Comparison of ENCODE assay signal across 8 cellular contexts in genomic region chr19:10870955-10871603, GRCh38. TPM values are rescaled to one million over a fixed set of nuclear protein-coding genes. Genes with fewer than 3 reads are reported as not detected.
DNase-seq lines count a peak whose midpoint lies in the region; ATAC-seq and TF ChIP-seq lines count a peak whose summit lies in the region.

CARM1 (plus strand) TSS chr19:10871553; CDS start chr19:10871703, 150 bp downstream.

- intact Hi-C loops in activated CD4-positive, alpha-beta T cell treated with anti-CD3 and anti-CD28 coated beads for 36 hours (cut with DNase I, micrococcal nuclease), result loop anchor here (1.0 to 10.0 kb wide), 18 partner anchors 35 to 766 kb away; partner anchors contain the start of genes ILF3 (in 2 of the 2), TIMM29 (in 2 of the 2), TMED1 (in 2 of the 2) and YIPF2 (in 2 of the 2)

- peak; percentile 54 for ATAC-seq in HG03457 (IDR thresholded peaks at IDR 0.05; ENCODE audit: unreplicated experiment)
- peak; percentile 88 for ATAC-seq in activated CD4-positive, alpha-beta T cell treated with anti-CD3 and anti-CD28 coated beads for 36 hours

- H3K36me3 Mint-ChIP-seq in activated CD4-positive, alpha-beta T cell treated with anti-CD3 and anti-CD28 coated beads for 36 hours (ENCODE audit: low read depth), result peaks cover 8% of the 10 kb centered on the region
- no peaks in the 10 kb centered on the region for H3K36me3 Mint-ChIP-seq in chondrocyte (ENCODE audit: low read depth)

- H3K9me3 Mint-ChIP-seq in activated CD4-positive, alpha-beta T cell treated with anti-CD3 and anti-CD28 coated beads for 36 hours (ENCODE audit: low read depth), result no peaks in the 10 kb centered on the region
- H3K9me3 Mint-ChIP-seq in chondrocyte (ENCODE audit: low read depth), result no peaks in the 10 kb centered on the region

- CTCF ChIA-PET in BJ (lab: Yijun Ruan, JAX), result interaction anchor here (0.6 to 1.6 kb wide), 15 partner anchors 8 to 299 kb away, joined by 3 to 16 read pairs (median 4); no protein-coding TSS in a partner anchor
- CTCF ChIA-PET in activated CD4-positive, alpha-beta T cell treated with anti-CD3 and anti-CD28 coated beads for 36 hours (lab: Charles Lee), result interaction anchor here (0.6 to 8.8 kb wide), 7 partner anchors 8 to 175 kb away, joined by 3 to 70 read pairs (median 5); partner anchors contain the start of genes DNM2 and TMED1

- peak; percentile 49 for TF ChIP-seq CTCF in BJ (IDR thresholded peaks at IDR 0.05; ENCODE audit: insufficient read depth, low read depth, low read length)
- TF ChIP-seq CTCF in chondrocyte (IDR thresholded peaks at IDR 0.05), result peak; percentile 77

- H3K4me3 Mint-ChIP-seq in activated CD4-positive, alpha-beta T cell treated with anti-CD3 and anti-CD28 coated beads for 36 hours, result peak within 1 kb of the TSS; percentile 80
- peak within 1 kb of the TSS; percentile 86 for H3K4me3 Mint-ChIP-seq in chondrocyte (ENCODE audit: unreplicated experiment)

- H3K27me3 Mint-ChIP-seq in activated CD4-positive, alpha-beta T cell treated with anti-CD3 and anti-CD28 coated beads for 36 hours, result no peaks in the 10 kb centered on the region
- H3K27me3 Mint-ChIP-seq in chondrocyte (ENCODE audit: low read depth), result no peaks in the 10 kb centered on the region

- peak within 1 kb of the TSS; percentile 96 for H3K4me3 ChIP-seq in BJ (ENCODE audit: low read depth, low read length)

- H3K36me3 ChIP-seq in BJ (ENCODE audit: control insufficient read depth, insufficient read depth, low read length), result no peaks in the 10 kb centered on the region

- DNase-seq in BJ (ENCODE audit: low read depth) (peak; percentile 85), GM19240 (ENCODE audit: insufficient read length, low spot score) (peak; percentile 93), NCI-H524 (lab: John Stamatoyannopoulos, UW) (peak; percentile 97 to 99), chondrocyte (ENCODE audit: low spot score) (peak; percentile 99), kidney tubule cell (ENCODE audit: low spot score) (peak; percentile 98)
- DNase-seq in activated CD4-positive, alpha-beta T cell treated with anti-CD3 and anti-CD28 coated beads for 36 hours, result peak; percentile 100
- DNase-seq in stimulated activated CD4-positive, alpha-beta T cell treated with anti-CD3 and anti-CD28 coated beads, Interleukin-1b, Interleukin-23, amount 100 ng/mL, for 1 hour (ENCODE audit: low read depth in 2 of 2), result peak; percentile 99 to 100

- H3K27ac Mint-ChIP-seq in activated CD4-positive, alpha-beta T cell treated with anti-CD3 and anti-CD28 coated beads for 36 hours, result peak within 1 kb of the TSS; percentile 97
- peak within 1 kb of the TSS; percentile 94 for H3K27ac Mint-ChIP-seq in chondrocyte (ENCODE audit: unreplicated experiment)

- H3K4me1 Mint-ChIP-seq in activated CD4-positive, alpha-beta T cell treated with anti-CD3 and anti-CD28 coated beads for 36 hours, result peaks cover 28% of the 10 kb centered on the region
- H3K4me1 Mint-ChIP-seq in chondrocyte (ENCODE audit: low read depth), result peaks cover 23% of the 10 kb centered on the region

- no peaks in the 10 kb centered on the region for H3K27me3 ChIP-seq in BJ (ENCODE audit: control insufficient read depth, insufficient read depth, low read length)

- POLR2A ChIA-PET in BJ (lab: Charles Lee), result interaction anchor here (0.6 to 1.6 kb wide), 2 partner anchors 35 to 167 kb away, joined by 4 read pairs; partner anchors contain the start of gene TMED1
- POLR2A ChIA-PET in activated CD4-positive, alpha-beta T cell treated with anti-CD3 and anti-CD28 coated beads for 36 hours (lab: Charles Lee), result interaction anchor here (0.5 to 1.0 kb wide), 2 partner anchors 36 to 588 kb away, joined by 3 to 4 read pairs; partner anchors contain the start of gene TMED1

RNA-seq across cellular contexts. Expression of gene CARM1, which starts in this region (rescaled TPM):
- polyA plus RNA-seq in BJ (2011; rRNA removed), result 17.9 and 33.7 TPM in 2 replicates
- 26.6 and 27.8 TPM in 2 replicates for polyA minus RNA-seq in BJ (2011; rRNA and poly(A)+ RNA removed)
- total RNA-seq in activated CD4-positive, alpha-beta T cell treated with anti-CD3 and anti-CD28 coated beads for 36 hours, result 10 to 100 TPM; 82.3 to 96.8 TPM
- total RNA-seq in chondrocyte, result 59.9 to 62.0 TPM (median 61.8 TPM) in 3 replicates

Comparison
In these comparisons a context has a peak if more than half of its experiments do, and no peak if none do; other contexts are left out.
1. Peak in every context shown above with its lines: DNase-seq, ATAC-seq and H3K4me3 ChIP-seq.